8 cellular contexts compared by ENCODE assay signal in genomic region chr18:11995445-11996189, GRCh38. TPM values are rescaled to one million over a fixed set of nuclear protein-coding genes. Genes with fewer than 3 reads are reported as not detected.
DNase-seq lines count a peak whose midpoint lies in the region; ATAC-seq, FAIRE-seq and TF ChIP-seq lines count a peak whose summit lies in the region.

No MANE protein-coding gene starts in this region.

- peaks cover 0 to 6% of the 10 kb centered on the region in 2 experiments; a peak in 2 of 5 replicates for H3K36me3 ChIP-seq in HepG2 (replicated peaks in 1 of 2; ENCODE audit: control insufficient read depth in 1 of 2, insufficient read depth in 2 of 2, low read length in 2 of 2)

- peak overlapping the region; percentile 70 for H3K27ac ChIP-seq in HepG2 (ENCODE audit: extremely low read length, insufficient read depth, low read length)

- H3K27me3 ChIP-seq in HepG2 (ENCODE audit: control insufficient read depth in 1 of 2, insufficient read depth in 2 of 2, low read length in 2 of 2), result no peaks in the 10 kb centered on the region

- peak; percentile 15 for DNase-seq in DMS79 treated with DMSO at 0.1 percent for 48 hours (lab: John Stamatoyannopoulos, UW)
- DNase-seq in DMS79 (lab: John Stamatoyannopoulos, UW), result no peak
- DNase-seq in NCI-H2196 treated with DMSO at 0.1 percent for 48 hours (lab: John Stamatoyannopoulos, UW; ENCODE audit: unreplicated experiment), result peak; percentile 68
- peak; percentile 41 for DNase-seq in activated CD4-positive, CD25-positive, alpha-beta regulatory T cell treated with anti-CD3 and anti-CD28 coated beads, Interleukin-2, amount 50 U/mL, for 72 hours
- peak; percentile 47 for DNase-seq in dedifferentiated amniotic fluid mesenchymal stem cell (ENCODE audit: extremely low spot score)
- DNase-seq in HepG2 (ENCODE audit: low spot score), result peak; percentile 75
- DNase-seq in stimulated activated CD4-positive, alpha-beta T cell treated with anti-CD3 and anti-CD28 coated beads, Interleukin-4, amount 100 ng/mL, for 4 hours, result peak; percentile 45 to 47

- POLR2A ChIA-PET in HepG2 (lab: Yijun Ruan, JAX), result interaction anchor here (0.6 to 12.8 kb wide), 25 partner anchors 8 to 201 kb away, joined by 3 to 328 read pairs (median 5); partner anchors contain the start of genes CHMP1B, IMPA2 and MPPE1

- H3K4me2 ChIP-seq in HepG2 (ENCODE audit: low read depth, low read length), result peak overlapping the region; percentile 87

- TF ChIP-seq RAD21 in HepG2 (CRISPR knock-in tag; IDR thresholded peaks at IDR 0.05), result peak; percentile 92

- CTCF ChIA-PET in HepG2 (lab: Yijun Ruan, JAX; ENCODE audit: low intra/inter-chr PET ratio, low total read pairs), result interaction anchor here (0.8 to 2.7 kb wide), 5 partner anchors 44 to 263 kb away, joined by 3 to 51 read pairs (median 4); no protein-coding TSS in a partner anchor

- in situ Hi-C loops in HepG2 (cut with HindIII; ENCODE audit: extremely low pct_ligation_motif_present, low pct_unique_long_range_greater_than_20kb), result loop anchor here (5.0 kb wide), 1 partner anchor 58 kb away; no protein-coding TSS in a partner anchor

- peak; percentile 91 for TF ChIP-seq CTCF in HepG2 (CRISPR knock-in tag; IDR thresholded peaks at IDR 0.05)

- peaks cover 97% of the 10 kb centered on the region for H3K4me1 ChIP-seq in HepG2 (ENCODE audit: insufficient read depth, low read length)

- peak overlapping the region in 1 of 3 experiments; percentile 65; a peak in 3 of 6 replicates for H3K4me3 ChIP-seq in HepG2 (replicated peaks in 1 of 3; ENCODE audit: insufficient read depth in 1 of 3, low read depth in 2 of 3, low read length in 3 of 3)

- no peak overlapping the region for H2AFZ ChIP-seq in HepG2 (ENCODE audit: low read length)

- intact Hi-C loops in HepG2 (cut with micrococcal nuclease; ENCODE audit: unreplicated experiment), result loop anchor here (1.0 to 10.0 kb wide), 5 partner anchors 12 to 262 kb away; partner anchors contain the start of gene CHMP1B

- WGBS in HepG2 (ENCODE audit: low lambda C conversion rate), result 15% methylated on average over 5 of the region's 9 CpGs

- peaks cover 12% of the 10 kb centered on the region for H3K79me2 ChIP-seq in HepG2 (ENCODE audit: insufficient read depth, low read length)

- no peaks in the 10 kb centered on the region for H3K9me3 ChIP-seq in HepG2 (ENCODE audit: low read length)

- peak; percentile 87 for FAIRE-seq in HepG2 (lab: Jason Lieb, UNC)

- TF ChIP-seq POLR2A in HepG2 (IDR thresholded peaks at IDR 0.05; ENCODE audit: insufficient read depth in 1 of 2, low read depth in 2 of 2, low read length in 2 of 2), result no peak

- TF ChIP-seq EP300 in HepG2 (IDR thresholded peaks at IDR 0.05; ENCODE audit: low read depth in 2 of 2, low read length in 2 of 2) (no peak), HepG2 (CRISPR knock-in tag; IDR thresholded peaks at IDR 0.05; ENCODE audit: borderline replicate concordance) (no peak)

- BruUV-seq in HepG2 (replicated peaks; lab: Mats Ljungman, UMichigan), result no TSS peak

- H4K20me1 ChIP-seq in HepG2 (ENCODE audit: insufficient read depth, low read length), result peaks cover 3% of the 10 kb centered on the region; the same call in 1 of the 2 replicates

- ATAC-seq in HG02763 (IDR thresholded peaks at IDR 0.05; ENCODE audit: unreplicated experiment), result peak; percentile 83
- peak; percentile 84 for ATAC-seq in HepG2

- peak overlapping the region; percentile 48 for H3K9ac ChIP-seq in HepG2 (ENCODE audit: insufficient read depth, low read depth, low read length)

TF ChIP-seq in HepG2, 621 proteins besides CTCF, POLR2A, EP300 and RAD21 (continues in another document):
- TF ChIP-seq BRD4 (CRISPR knock-in tag; IDR thresholded peaks at IDR 0.05), result no peak
- TF ChIP-seq ZNF33B (CRISPR knock-in tag; IDR thresholded peaks at IDR 0.05), result 0 out of 2 replicates have a peak, but pooled peaks have one; percentile 52
- TF ChIP-seq AHDC1 (CRISPR knock-in tag; IDR thresholded peaks at IDR 0.05; ENCODE audit: borderline replicate concordance), result peak; percentile 21; the same call in 1 of the 2 replicates

RNA-seq across cellular contexts. Expression of gene IMPA2, which starts 14.3 kb away (rescaled TPM):
- 65.4 and 71.8 TPM in 2 replicates for total RNA-seq in HepG2 (2016; rRNA removed; fragmentation: Illumina TruSeq; extraction: Trizol)
- 77.7 and 94.9 TPM in 2 replicates for total RNA-seq in HepG2 (2016; cell fraction: cytosol; rRNA removed; fragmentation: Illumina TruSeq; extraction: Trizol; ENCODE audit: low read depth)
- 58.3 and 76.5 TPM in 2 replicates for total RNA-seq in HepG2 (2016; cell fraction: insoluble cytoplasmic fraction; rRNA removed; fragmentation: Illumina TruSeq; extraction: Trizol)
- 122 and 147 TPM in 2 replicates for total RNA-seq in HepG2 (2016; cell fraction: membrane; rRNA removed; fragmentation: Illumina TruSeq; extraction: Trizol)
- 55.6 and 62.0 TPM in 2 replicates for total RNA-seq in HepG2 (2016; cell fraction: nucleus; rRNA removed; fragmentation: Illumina TruSeq; extraction: Trizol)
- polyA plus RNA-seq in HepG2 (2011; rRNA removed), result 28.8 and 37.8 TPM in 2 replicates
- 28.2 and 43.4 TPM in 2 replicates for polyA plus RNA-seq in HepG2 (2011; cell fraction: cytosol; rRNA removed)
- 104 and 146 TPM in 2 replicates for polyA plus RNA-seq in HepG2 (2011; cell fraction: nucleus; rRNA removed)
- 56.2 and 62.5 TPM in 2 replicates for polyA plus RNA-seq in HepG2 (2012)
- 83.4 and 111 TPM in 2 replicates for polyA plus RNA-seq in HepG2 (2016; cell fraction: cytosol; fragmentation: Illumina TruSeq; extraction: Trizol; ENCODE audit: low read depth)
- polyA plus RNA-seq in HepG2 (2016; cell fraction: insoluble cytoplasmic fraction; fragmentation: Illumina TruSeq; extraction: Trizol; ENCODE audit: low read depth), result 68.3 and 79.3 TPM in 2 replicates
- 118 and 138 TPM in 2 replicates for polyA plus RNA-seq in HepG2 (2016; cell fraction: membrane; fragmentation: Illumina TruSeq; extraction: Trizol; ENCODE audit: low read depth)
- polyA plus RNA-seq in HepG2 (2016; cell fraction: nucleus; fragmentation: Illumina TruSeq; extraction: Trizol; ENCODE audit: insufficient read depth, low read depth), result 90.9 and 102 TPM in 2 replicates
- polyA minus RNA-seq in HepG2 (2011; rRNA and poly(A)+ RNA removed; ENCODE audit: low replicate concordance), result 45.6 and 172 TPM in 2 replicates
- polyA minus RNA-seq in HepG2 (2011; cell fraction: cytosol; rRNA and poly(A)+ RNA removed), result 12.3 and 17.3 TPM in 2 replicates
- polyA minus RNA-seq in HepG2 (2011; cell fraction: nucleus; rRNA and poly(A)+ RNA removed), result 22.8 and 37.2 TPM in 2 replicates
